ENCODE assay signal across 2 cellular contexts in genomic region chr3:39573392-39573791, GRCh38.
TF ChIP-seq lines count a peak whose summit lies in the region.

No MANE protein-coding gene starts in this region.

TF ChIP-seq in GM23338, 12 proteins besides CTCF, POLR2A, EP300 and RAD21:
- TF ChIP-seq ZNF462 (CRISPR knock-in tag; IDR thresholded peaks at IDR 0.05) (no peak), STAT1 (IDR thresholded peaks at IDR 0.05; ENCODE audit: unreplicated experiment) (no peak), EZH2 (IDR thresholded peaks at IDR 0.05; ENCODE audit: low read depth, unreplicated experiment) (no peak), CREB1 (CRISPR knock-in tag; IDR thresholded peaks at IDR 0.05; ENCODE audit: low read depth) (no peak), NANOG (IDR thresholded peaks at IDR 0.05; ENCODE audit: borderline replicate concordance) (no peak), ZNF331 (CRISPR knock-in tag; IDR thresholded peaks at IDR 0.05; ENCODE audit: low read depth) (no peak), ZNF114 (CRISPR knock-in tag; IDR thresholded peaks at IDR 0.05) (no peak), EZH2phosphoT487 (IDR thresholded peaks at IDR 0.05; ENCODE audit: unreplicated experiment) (no peak), ETS1 (IDR thresholded peaks at IDR 0.05) (no peak)
TF ChIP-seq in GM23338: peak in this region for 0.

TF ChIP-seq in H1, 55 proteins besides CTCF, POLR2A, EP300 and RAD21 (continued from another document):
- no peak for TF ChIP-seq ASH2L (IDR thresholded peaks at IDR 0.05; ENCODE audit: low read length)
